ENCODE assay signal across 27 cellular contexts in the genomic region with DNA sequence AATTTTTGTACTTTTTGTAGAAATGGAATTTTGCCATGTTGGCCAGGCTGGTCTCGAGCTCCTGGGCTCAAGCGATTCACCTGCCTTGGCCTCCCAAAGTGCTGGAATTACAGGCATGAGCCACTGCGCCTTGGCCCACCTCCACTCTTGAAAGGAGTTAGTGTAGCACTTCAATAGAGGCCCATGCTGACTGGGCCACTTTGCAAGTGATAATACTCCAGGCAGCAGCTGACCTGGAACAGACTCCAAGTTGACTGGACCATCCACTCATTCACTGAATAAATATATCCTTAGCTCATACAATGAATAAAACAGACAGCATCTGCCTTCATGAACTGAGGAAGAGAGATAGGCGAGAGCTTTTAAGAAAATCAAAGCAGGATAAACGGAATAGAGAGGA. TPM values are rescaled to one million over a fixed set of nuclear protein-coding genes. Genes with fewer than 3 reads are reported as not detected.
"Had no signal": no experiment of that assay in that cellular context is flagged by ENCODE, and none has a peak within 500 bp of the region (broad histone marks: within the 10 kb centered on the region; RNA-seq: fewer than 3 reads in every experiment).

No MANE protein-coding gene starts in this region.

- H3K27ac ChIP-seq: esophagus muscularis mucosa, foreskin keratinocyte, gastroesophageal sphincter, left ventricle myocardium inferior, lower lobe of right lung, ovary, suprapubic skin, vagina had no signal

- H3K9me3 Mint-ChIP-seq: stimulated activated effector memory CD8-positive, alpha-beta T cell treated with anti-CD3 and anti-CD28 coated beads, Interleukin-12 subunit alpha, Interleukin-12 subunit beta, amount 100 ng/mL, for 72 hours had no signal

- H3K4me1 Mint-ChIP-seq: immature natural killer cell; naive thymus-derived CD8-positive, alpha-beta T cell; stimulated activated effector memory CD8-positive, alpha-beta T cell treated with anti-CD3 and anti-CD28 coated beads, Interleukin-12 subunit alpha, Interleukin-12 subunit beta, amount 100 ng/mL, for 72 hours had no signal

- H3K4me3 ChIP-seq: esophagus muscularis mucosa, gastroesophageal sphincter, left ventricle myocardium inferior, lower lobe of right lung, ovary, suprapubic skin, vagina had no signal

- H3K9me3 ChIP-seq: esophagus muscularis mucosa, gastroesophageal sphincter, suprapubic skin, vagina had no signal

- H3K36me3 Mint-ChIP-seq: immature natural killer cell; naive thymus-derived CD8-positive, alpha-beta T cell; stimulated activated effector memory CD8-positive, alpha-beta T cell treated with anti-CD3 and anti-CD28 coated beads, Interleukin-12 subunit alpha, Interleukin-12 subunit beta, amount 100 ng/mL, for 72 hours had no signal

- ATAC-seq: foreskin keratinocyte; gastroesophageal sphincter; left colon; lower lobe of right lung; naive thymus-derived CD8-positive, alpha-beta T cell; sciatic nerve; stimulated activated effector memory CD8-positive, alpha-beta T cell treated with anti-CD3 and anti-CD28 coated beads, Interleukin-12 subunit alpha, Interleukin-12 subunit beta, amount 100 ng/mL, for 72 hours had no signal

- H3K27ac Mint-ChIP-seq: immature natural killer cell; naive thymus-derived CD8-positive, alpha-beta T cell; nephron progenitor cell; stimulated activated effector memory CD8-positive, alpha-beta T cell treated with anti-CD3 and anti-CD28 coated beads, Interleukin-12 subunit alpha, Interleukin-12 subunit beta, amount 100 ng/mL, for 72 hours had no signal

- DNase-seq: effector CD8-positive, alpha-beta T cell; foreskin keratinocyte; hypothalamus; immature natural killer cell; islet precursor cell; kidney glomerular epithelial cell; left colon; left ventricle myocardium inferior; lower lobe of right lung; naive thymus-derived CD8-positive, alpha-beta T cell; nephron progenitor cell; occipital lobe; ovary; posterior cingulate gyrus; retina; stimulated activated CD4-positive, alpha-beta T cell treated with anti-CD3 and anti-CD28 coated beads, Interleukin-2, amount 100 ng/mL, for 24 hours; stimulated activated CD4-positive, alpha-beta T cell treated with anti-CD3 and anti-CD28 coated beads, Interleukin-4, amount 100 ng/mL, for 24 hours; stimulated activated naive CD4-positive, alpha-beta T cell treated with Interleukin-2 at 50 U/mL for 16 hours; trophoblast cell had no signal

- H3K36me3 ChIP-seq: esophagus muscularis mucosa, gastroesophageal sphincter, left ventricle myocardium inferior, lower lobe of right lung, ovary, suprapubic skin, vagina had no signal

- H3K27me3 ChIP-seq: esophagus muscularis mucosa, foreskin keratinocyte, ovary, suprapubic skin, vagina had no signal

- H3K4me1 ChIP-seq: esophagus muscularis mucosa, gastroesophageal sphincter, lower lobe of right lung, suprapubic skin had no signal

- H3K4me3 Mint-ChIP-seq: immature natural killer cell; naive thymus-derived CD8-positive, alpha-beta T cell; nephron progenitor cell; stimulated activated effector memory CD8-positive, alpha-beta T cell treated with anti-CD3 and anti-CD28 coated beads, Interleukin-12 subunit alpha, Interleukin-12 subunit beta, amount 100 ng/mL, for 72 hours had no signal

RNA-seq across cellular contexts. Expression of a gene that starts 14.7 kb away (rescaled TPM):
- total RNA-seq: endothelial cell of umbilical vein, pulmonary artery endothelial cell had no signal
